Comparison of ENCODE assay signal across 20 cellular contexts in the genomic region with DNA sequence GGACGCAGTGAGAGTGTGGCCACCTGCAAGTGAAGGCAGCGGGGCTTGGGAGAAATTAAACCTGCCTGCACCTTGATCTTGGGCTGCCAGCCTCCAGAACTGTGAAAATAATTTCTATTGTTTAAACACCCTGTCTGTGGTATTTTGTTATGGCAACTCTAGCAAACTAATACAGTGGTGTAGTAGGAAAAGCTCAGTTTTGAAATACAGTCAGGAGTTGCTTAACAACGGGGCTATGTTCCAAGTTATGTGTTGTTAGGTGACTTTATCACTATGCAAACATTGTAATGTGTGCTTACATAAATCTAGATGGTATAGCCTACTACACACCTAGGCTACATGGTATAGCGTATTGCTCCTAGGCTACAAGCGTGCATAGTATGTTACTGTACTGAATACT.
DNase-seq lines count a peak whose midpoint lies in the region; ATAC-seq and FAIRE-seq lines count a peak whose summit lies in the region.
"Had no signal": no experiment of that assay in that cellular context is flagged by ENCODE, and none has a peak within 500 bp of the region (broad histone marks: within the 10 kb centered on the region; RNA-seq: fewer than 3 reads in every experiment).

No MANE protein-coding gene starts in this region.

- H3K4me3 ChIP-seq in small intestine (ENCODE audit: low read depth in 1 of 2, low read length in 2 of 2): no peak overlapping the region
- H3K4me3 ChIP-seq: spleen, testis had no signal

- no peak overlapping the region for H3K27ac ChIP-seq in small intestine (ENCODE audit: low read depth in 1 of 2, low read length in 1 of 2)
- H3K27ac ChIP-seq: KMS-11, spleen, testis had no signal

- no peaks in the 10 kb centered on the region for H3K4me1 ChIP-seq in small intestine (ENCODE audit: control insufficient read depth in 2 of 2, insufficient read depth in 1 of 2, low read depth in 1 of 2, low read length in 1 of 2)
- H3K4me1 ChIP-seq: spleen had no signal

- ATAC-seq in activated T-cell treated with anti-CD3 and anti-CD28 coated beads, Interleukin-2, amount 50 U/mL, for 72 hours (replicated peaks in 1 of 2): no peak
- ATAC-seq: T-cell had no signal

- no peak overlapping the region for H3K4me3 Mint-ChIP-seq in activated T-cell treated with anti-CD3 and anti-CD28 coated beads, Interleukin-2, amount 50 U/mL, for 72 hours
- H3K4me3 Mint-ChIP-seq: activated CD4-positive, alpha-beta T cell treated with anti-CD3 and anti-CD28 coated beads, Interleukin-2, amount 10 ng/mL, durations not matched to agents 24 days and 14 days; CD8-positive, alpha-beta memory T cell; neural crest cell; T-cell had no signal

- WGBS in small intestine, 3 donors: 42 to 71% (median 52%) methylated on average over 5 of the region's 5 CpGs

- H3K27me3 Mint-ChIP-seq in activated T-cell treated with anti-CD3 and anti-CD28 coated beads, Interleukin-2, amount 50 U/mL, for 72 hours (ENCODE audit: low read depth): peaks cover 5% of the 10 kb centered on the region
- H3K27me3 Mint-ChIP-seq: T-cell had no signal

- H3K9me3 ChIP-seq in small intestine (ENCODE audit: control insufficient read depth, low read depth): no peaks in the 10 kb centered on the region
- H3K9me3 ChIP-seq: testis had no signal

- H3K27ac Mint-ChIP-seq in activated T-cell treated with anti-CD3 and anti-CD28 coated beads, Interleukin-2, amount 50 U/mL, for 72 hours: no peak overlapping the region
- H3K27ac Mint-ChIP-seq: activated CD4-positive, alpha-beta T cell treated with anti-CD3 and anti-CD28 coated beads, Interleukin-2, amount 10 ng/mL, durations not matched to agents 24 days and 14 days; CD8-positive, alpha-beta memory T cell; T-cell had no signal

- H3K36me3 ChIP-seq in small intestine (ENCODE audit: control insufficient read depth in 2 of 2, insufficient read depth in 2 of 2, low read length in 2 of 2): no peaks in the 10 kb centered on the region
- H3K36me3 ChIP-seq: spleen had no signal

- FAIRE-seq in HTR-8/SVneo (lab: Jason Lieb, UNC): peak; percentile 49
- no peak for FAIRE-seq in small intestine (lab: Jason Lieb, UNC)
- FAIRE-seq: frontal cortex, kidney had no signal

- no peaks in the 10 kb centered on the region for H3K27me3 ChIP-seq in small intestine (ENCODE audit: control insufficient read depth in 2 of 2, insufficient read depth in 2 of 2, low read length in 2 of 2)
- H3K27me3 ChIP-seq: spleen, testis had no signal

- no peaks in the 10 kb centered on the region for H3K36me3 Mint-ChIP-seq in activated T-cell treated with anti-CD3 and anti-CD28 coated beads, Interleukin-2, amount 50 U/mL, for 72 hours (ENCODE audit: insufficient read depth in 2 of 2)
- H3K36me3 Mint-ChIP-seq: CD8-positive, alpha-beta memory T cell; T-cell had no signal

- DNase-seq in HTR-8/SVneo (ENCODE audit: insufficient read length, low spot score) (no peak), amniotic epithelial cell (ENCODE audit: low read depth) (peak; percentile 75), fibroblast of peridontal ligament (ENCODE audit: extremely low read depth) (peak; percentile 79), small intestine (peak; percentile 56), NCI-H526 treated with DMSO at 0.1 percent for 48 hours (lab: John Stamatoyannopoulos, UW) (no peak), hypothalamus (lab: John Stamatoyannopoulos, UW) (no peak), activated gamma-delta T cell (lab: John Stamatoyannopoulos, UW) (no peak)
- DNase-seq in activated T-cell treated with anti-CD3 and anti-CD28 coated beads, Interleukin-2, amount 50 U/mL, for 72 hours: no peak
- DNase-seq: activated CD4-positive, alpha-beta T cell treated with anti-CD3 and anti-CD28 coated beads, Interleukin-2, amount 10 ng/mL, durations not matched to agents 24 days and 14 days; activated effector memory CD4-positive, alpha-beta T cell treated with Interleukin-2 at 50 U/mL for 16 hours; CD8-positive, alpha-beta memory T cell; cerebellar nuclear complex; kidney; NCI-H2081; spleen; T-cell; testis had no signal

- H3K4me1 Mint-ChIP-seq in activated T-cell treated with anti-CD3 and anti-CD28 coated beads, Interleukin-2, amount 50 U/mL, for 72 hours (ENCODE audit: low read depth): no peaks in the 10 kb centered on the region
- H3K4me1 Mint-ChIP-seq: activated CD4-positive, alpha-beta T cell treated with anti-CD3 and anti-CD28 coated beads, Interleukin-2, amount 10 ng/mL, durations not matched to agents 24 days and 14 days; CD8-positive, alpha-beta memory T cell; T-cell had no signal

- H3K9me3 Mint-ChIP-seq in activated T-cell treated with anti-CD3 and anti-CD28 coated beads, Interleukin-2, amount 50 U/mL, for 72 hours: peaks cover 0 to 3% of the 10 kb centered on the region in 2 donors
- H3K9me3 Mint-ChIP-seq: activated CD4-positive, alpha-beta T cell treated with anti-CD3 and anti-CD28 coated beads, Interleukin-2, amount 10 ng/mL, durations not matched to agents 24 days and 14 days had no signal

Comparison
In these comparisons a context has a peak if more than half of its experiments do, and no peak if none do; other contexts are left out.
1. DNase-seq: peak in amniotic epithelial cell (single experiment), fibroblast of peridontal ligament (single experiment) and small intestine (single experiment); none in HTR-8/SVneo (single experiment), NCI-H526 treated with DMSO at 0.1 percent for 48 hours (single experiment), hypothalamus (0 of 51), activated T-cell treated with anti-CD3 and anti-CD28 coated beads, Interleukin-2, amount 50 U/mL, for 72 hours (0 of 2) and activated gamma-delta T cell (single experiment).